Comparison of ENCODE assay signal across 7 cellular contexts in genomic region chr7:66147657-66148056, GRCh38. TPM values are rescaled to one million over a fixed set of nuclear protein-coding genes. Genes with fewer than 3 reads are reported as not detected.
DNase-seq lines count a peak whose midpoint lies in the region; ATAC-seq and TF ChIP-seq lines count a peak whose summit lies in the region.
"Not testable (repeated sequence)": the region's sequence is repeated elsewhere in the genome, so short reads cannot be mapped to it uniquely, and the experiment has no call there.

No MANE protein-coding gene starts in this region.

- not testable (repeated sequence) for TF ChIP-seq CTCF in RWPE2 (IDR thresholded peaks at IDR 0.05; ENCODE audit: poor library complexity, severe bottlenecking); sigmoid colon (IDR thresholded peaks at IDR 0.05); testis (IDR thresholded peaks at IDR 0.05)

- intact Hi-C loops in dendritic cell treated with granulocyte-macrophage colony-stimulating factor and Interleukin-4, amounts not matched to agents 40 ng/mL and 50 ng/mL, for 4 days (cut with micrococcal nuclease); testis (cut with DNase I; ENCODE audit: low total_unique reads): not testable (repeated sequence)
- intact Hi-C loops in sigmoid colon (cut with DNase I): loop anchor here (5.0 kb wide), 1 partner anchor 345 kb away; no protein-coding TSS in a partner anchor

- not testable (repeated sequence) for ATAC-seq in RWPE2 (ENCODE audit: low read depth)

- peaks cover 10 to 81% (median 28%) of the 10 kb centered on the region in 3 donors for H3K36me3 Mint-ChIP-seq in CD8-positive, alpha-beta memory T cell
- peaks cover 59% of the 10 kb centered on the region for H3K36me3 Mint-ChIP-seq in activated CD4-positive, alpha-beta memory T cell treated with anti-CD3 and anti-CD28 coated beads, Interleukin-2, amount 10 ng/mL, durations not matched to agents 7 days and 5 days (ENCODE audit: low read depth)
- peaks cover 95% of the 10 kb centered on the region for H3K36me3 Mint-ChIP-seq in dendritic cell treated with granulocyte-macrophage colony-stimulating factor and Interleukin-4, amounts not matched to agents 40 ng/mL and 50 ng/mL, for 4 days (ENCODE audit: low read depth)
- peaks cover 12 to 34% (median 32%) of the 10 kb centered on the region in 3 donors for H3K36me3 Mint-ChIP-seq in immature natural killer cell

- WGBS in sigmoid colon, 2 donors: 98 to 100% methylated on average over 4 of the region's 4 CpGs
- WGBS in testis, 2 donors: 98 to 100% methylated on average over 4 of the region's 4 CpGs

- POLR2A ChIA-PET in CD8-positive, alpha-beta memory T cell (lab: Charles Lee): not testable (repeated sequence)
- POLR2A ChIA-PET in activated CD4-positive, alpha-beta memory T cell treated with anti-CD3 and anti-CD28 coated beads, Interleukin-2, amount 10 ng/mL, durations not matched to agents 7 days and 5 days (lab: Charles Lee): interaction anchor here (0.6 to 2.3 kb wide), 4 partner anchors 9 to 533 kb away, joined by 4 to 12 read pairs (median 4); partner anchors contain the start of gene CRCP

- peak overlapping the region in 5 of 7 donors; percentile 34 to 88 (median 84) for H3K4me3 Mint-ChIP-seq in CD8-positive, alpha-beta memory T cell
- H3K4me3 Mint-ChIP-seq in activated CD4-positive, alpha-beta memory T cell treated with anti-CD3 and anti-CD28 coated beads, Interleukin-2, amount 10 ng/mL, durations not matched to agents 7 days and 5 days; dendritic cell treated with granulocyte-macrophage colony-stimulating factor and Interleukin-4, amounts not matched to agents 40 ng/mL and 50 ng/mL, for 4 days: not testable (repeated sequence)
- H3K4me3 Mint-ChIP-seq in immature natural killer cell: peak overlapping the region in 4 of 5 donors; percentile 83 to 96 (median 88)

- H3K27me3 ChIP-seq in CD8-positive, alpha-beta memory T cell (ENCODE audit: insufficient read depth, low read length, poor library complexity, severe bottlenecking); RWPE2 (ENCODE audit: insufficient read depth, poor library complexity, severe bottlenecking); sigmoid colon; testis: not testable (repeated sequence)

- not testable (repeated sequence) for H3K27me3 Mint-ChIP-seq in CD8-positive, alpha-beta memory T cell; activated CD4-positive, alpha-beta memory T cell treated with anti-CD3 and anti-CD28 coated beads, Interleukin-2, amount 10 ng/mL, durations not matched to agents 7 days and 5 days; dendritic cell treated with granulocyte-macrophage colony-stimulating factor and Interleukin-4, amounts not matched to agents 40 ng/mL and 50 ng/mL, for 4 days; immature natural killer cell (ENCODE audit: low read depth in 3 of 3)

- CTCF ChIA-PET in CD8-positive, alpha-beta memory T cell (lab: Charles Lee): interaction anchor here (1.6 kb wide), 1 partner anchor 12 kb away, joined by 4 read pairs; no protein-coding TSS in a partner anchor
- CTCF ChIA-PET in activated CD4-positive, alpha-beta memory T cell treated with anti-CD3 and anti-CD28 coated beads, Interleukin-2, amount 10 ng/mL, durations not matched to agents 7 days and 5 days (lab: Charles Lee): interaction anchor here (0.7 kb wide), 1 partner anchor 33 kb away, joined by 4 read pairs; the partner anchor contains the start of gene CRCP

- H3K9me3 Mint-ChIP-seq in CD8-positive, alpha-beta memory T cell; activated CD4-positive, alpha-beta memory T cell treated with anti-CD3 and anti-CD28 coated beads, Interleukin-2, amount 10 ng/mL, durations not matched to agents 7 days and 5 days; dendritic cell treated with granulocyte-macrophage colony-stimulating factor and Interleukin-4, amounts not matched to agents 40 ng/mL and 50 ng/mL, for 4 days; immature natural killer cell: not testable (repeated sequence)

- DNase-seq in CD8-positive, alpha-beta memory T cell; RWPE2 (ENCODE audit: low spot score); activated CD4-positive, alpha-beta memory T cell treated with anti-CD3 and anti-CD28 coated beads, Interleukin-2, amount 10 ng/mL, durations not matched to agents 7 days and 5 days; immature natural killer cell; sigmoid colon; testis: not testable (repeated sequence)

- H3K4me1 ChIP-seq in CD8-positive, alpha-beta memory T cell (ENCODE audit: insufficient read depth, low read length): peaks cover 12% of the 10 kb centered on the region
- H3K4me1 ChIP-seq in RWPE2 (ENCODE audit: insufficient read depth, poor library complexity, severe bottlenecking): peaks cover 22% of the 10 kb centered on the region
- peaks cover 0 to 23% (median 21%) of the 10 kb centered on the region in 4 donors for H3K4me1 ChIP-seq in sigmoid colon
- peaks cover 65% of the 10 kb centered on the region for H3K4me1 ChIP-seq in testis

- not testable (repeated sequence) for TF ChIP-seq EP300 in sigmoid colon (IDR thresholded peaks at IDR 0.05)

- peak overlapping the region; percentile 58 for H3K27ac ChIP-seq in CD8-positive, alpha-beta memory T cell (ENCODE audit: low read depth, low read length)
- H3K27ac ChIP-seq in RWPE2 (ENCODE audit: poor library complexity, severe bottlenecking) (peak overlapping the region; percentile 70), sigmoid colon (peak overlapping the region in 3 of 4 donors; percentile 46 to 71 (median 55)), testis (peak overlapping the region; percentile 75 to 81)

- peaks cover 30% of the 10 kb centered on the region for H3K36me3 ChIP-seq in CD8-positive, alpha-beta memory T cell (ENCODE audit: insufficient read depth, low read length)
- H3K36me3 ChIP-seq in RWPE2 (ENCODE audit: low read depth): peaks cover 57% of the 10 kb centered on the region
- peaks cover under 1 to 35% (median 19%) of the 10 kb centered on the region in 4 donors for H3K36me3 ChIP-seq in sigmoid colon
- not testable (repeated sequence) for H3K36me3 ChIP-seq in testis (ENCODE audit: low read depth, missing control alignments)

- H3K4me1 Mint-ChIP-seq in CD8-positive, alpha-beta memory T cell: peaks cover 33 to 47% (median 46%) of the 10 kb centered on the region in 3 donors
- H3K4me1 Mint-ChIP-seq in activated CD4-positive, alpha-beta memory T cell treated with anti-CD3 and anti-CD28 coated beads, Interleukin-2, amount 10 ng/mL, durations not matched to agents 7 days and 5 days: peaks cover 33% of the 10 kb centered on the region
- H3K4me1 Mint-ChIP-seq in dendritic cell treated with granulocyte-macrophage colony-stimulating factor and Interleukin-4, amounts not matched to agents 40 ng/mL and 50 ng/mL, for 4 days (ENCODE audit: low read depth): peaks cover 23% of the 10 kb centered on the region
- peaks cover 60 to 62% of the 10 kb centered on the region in 2 donors for H3K4me1 Mint-ChIP-seq in immature natural killer cell

- not testable (repeated sequence) for TF ChIP-seq POLR2A in sigmoid colon (IDR thresholded peaks at IDR 0.05); testis (IDR thresholded peaks at IDR 0.05)

- H3K9me3 ChIP-seq in CD8-positive, alpha-beta memory T cell (ENCODE audit: low read length); RWPE2 (ENCODE audit: severe bottlenecking); sigmoid colon; testis: not testable (repeated sequence)

- peak overlapping the region in 6 of 8 donors; percentile 68 to 97 (median 90) for H3K27ac Mint-ChIP-seq in CD8-positive, alpha-beta memory T cell
- H3K27ac Mint-ChIP-seq in activated CD4-positive, alpha-beta memory T cell treated with anti-CD3 and anti-CD28 coated beads, Interleukin-2, amount 10 ng/mL, durations not matched to agents 7 days and 5 days: peak overlapping the region; percentile 91
- peak overlapping the region; percentile 74 for H3K27ac Mint-ChIP-seq in dendritic cell treated with granulocyte-macrophage colony-stimulating factor and Interleukin-4, amounts not matched to agents 40 ng/mL and 50 ng/mL, for 4 days
- peak overlapping the region; percentile 94 to 99 (median 96) for H3K27ac Mint-ChIP-seq in immature natural killer cell

- not testable (repeated sequence) for H3K4me3 ChIP-seq in CD8-positive, alpha-beta memory T cell (ENCODE audit: low read length); RWPE2 (ENCODE audit: severe bottlenecking); sigmoid colon; testis

RNA-seq across cellular contexts. Expression of gene CRCP, which starts 33.0 kb away (rescaled TPM):
- 10 to 100 TPM; 34.1 to 35.4 TPM for total RNA-seq in CD8-positive, alpha-beta memory T cell
- polyA plus RNA-seq in CD8-positive, alpha-beta memory T cell: 33.7 TPM
- total RNA-seq in activated CD4-positive, alpha-beta memory T cell treated with anti-CD3 and anti-CD28 coated beads, Interleukin-2, amount 10 ng/mL, durations not matched to agents 7 days and 5 days: 10 to 100 TPM; 23.6 to 24.0 TPM
- polyA plus RNA-seq in immature natural killer cell (10 to 100 TPM; 19.2 to 62.2 (median 23.2) TPM), sigmoid colon (10 to 100 TPM; 18.6 to 25.7 (median 24.3) TPM), testis (ENCODE audit: insufficient read depth, low read depth, low replicate concordance) (23.7 TPM)
- total RNA-seq in sigmoid colon (10 to 100 TPM; 24.1 to 48.5 (median 37.1) TPM), testis (10 to 100 TPM; 39.4 to 48.6 TPM)

RNA-seq across cellular contexts. Expression of gene TPST1, which starts 57.5 kb away (rescaled TPM):
- total RNA-seq in CD8-positive, alpha-beta memory T cell: 1 to 10 TPM; 1.7 to 1.9 TPM
- polyA plus RNA-seq in CD8-positive, alpha-beta memory T cell: 2.7 TPM
- under 1 TPM; 0.25 to 0.28 TPM for total RNA-seq in activated CD4-positive, alpha-beta memory T cell treated with anti-CD3 and anti-CD28 coated beads, Interleukin-2, amount 10 ng/mL, durations not matched to agents 7 days and 5 days
- polyA plus RNA-seq in immature natural killer cell (1 to 10 TPM; 2.4 to 3.9 (median 3.2) TPM), sigmoid colon (1 to 10 TPM in 2 of 3 donors, under 1 TPM in 1; 0.92 to 7.6 (median 3.6) TPM), testis (ENCODE audit: insufficient read depth, low read depth, low replicate concordance) (55.7 TPM)
- total RNA-seq in sigmoid colon (10 to 100 TPM; 21.0 to 31.3 (median 26.4) TPM), testis (10 to 100 TPM; 34.7 to 40.7 TPM)

Comparison
In these comparisons a context has a peak if more than half of its experiments do, and no peak if none do; other contexts are left out.
1. RNA of gene TPST1, which starts 57.5 kb away (total RNA-seq): 34.7 to 40.7 TPM in testis and 21.0 to 31.3 TPM in sigmoid colon; 1.7 to 1.9 TPM in CD8-positive, alpha-beta memory T cell and 0.25 to 0.28 TPM in activated CD4-positive, alpha-beta memory T cell treated with anti-CD3 and anti-CD28 coated beads, Interleukin-2, amount 10 ng/mL, durations not matched to agents 7 days and 5 days; every median in the first group is over 4 times any median in the second.
2. Peak in every context shown above with its lines, with median percentiles within 50 percentile points of each other: H3K27ac ChIP-seq and H3K27ac Mint-ChIP-seq.